Comparison of ENCODE assay signal across 1 cellular context in the genomic region with DNA sequence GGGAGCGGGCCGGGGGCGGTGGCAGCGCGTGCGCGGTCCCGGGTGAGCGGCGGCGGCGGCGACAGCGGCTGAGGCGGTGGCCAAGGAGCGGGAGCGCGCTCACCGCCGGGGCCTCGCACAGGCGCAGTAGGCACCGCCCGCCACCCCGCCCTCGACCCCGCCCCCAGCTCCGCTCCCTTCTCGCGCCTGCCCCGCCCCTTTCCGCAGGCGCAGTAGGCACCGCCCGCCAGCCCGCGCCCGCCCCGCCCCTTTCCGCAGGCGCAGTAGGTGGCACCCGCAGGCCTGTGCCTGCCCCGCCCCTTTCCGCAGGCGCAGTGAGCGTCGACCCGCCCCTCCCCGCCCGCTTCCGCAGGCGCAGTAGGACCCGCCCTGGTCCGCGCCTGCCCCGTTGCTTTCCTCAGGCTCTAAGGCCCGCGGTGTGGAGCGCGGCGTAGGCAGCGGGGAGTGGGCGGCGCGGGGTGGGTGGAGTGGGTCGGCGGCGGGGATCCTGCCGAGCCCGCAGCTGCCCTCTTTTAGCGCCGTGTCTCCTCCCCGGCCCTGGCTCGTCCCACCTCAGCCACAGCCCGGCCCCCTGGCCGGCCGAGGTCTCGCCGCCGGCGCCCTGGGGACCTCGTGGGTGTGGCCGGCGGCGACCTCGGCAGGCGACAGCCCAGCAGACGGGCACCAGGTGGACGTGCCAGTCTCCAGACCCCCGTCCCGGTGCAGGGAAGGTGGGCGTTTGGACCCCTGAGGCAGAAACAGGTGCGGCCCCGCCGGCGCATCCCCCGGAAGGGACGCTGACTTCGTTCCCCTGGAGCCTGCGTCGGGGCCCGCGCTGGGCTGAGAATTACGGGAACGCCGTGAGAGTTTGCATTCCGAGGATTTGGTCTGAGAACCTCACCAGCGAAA.
A peak's percentile ranks its signal among the peaks of the same experiment; 100 is the strongest.
TF ChIP-seq lines count a peak whose summit lies in the region.

A gene with protein sequence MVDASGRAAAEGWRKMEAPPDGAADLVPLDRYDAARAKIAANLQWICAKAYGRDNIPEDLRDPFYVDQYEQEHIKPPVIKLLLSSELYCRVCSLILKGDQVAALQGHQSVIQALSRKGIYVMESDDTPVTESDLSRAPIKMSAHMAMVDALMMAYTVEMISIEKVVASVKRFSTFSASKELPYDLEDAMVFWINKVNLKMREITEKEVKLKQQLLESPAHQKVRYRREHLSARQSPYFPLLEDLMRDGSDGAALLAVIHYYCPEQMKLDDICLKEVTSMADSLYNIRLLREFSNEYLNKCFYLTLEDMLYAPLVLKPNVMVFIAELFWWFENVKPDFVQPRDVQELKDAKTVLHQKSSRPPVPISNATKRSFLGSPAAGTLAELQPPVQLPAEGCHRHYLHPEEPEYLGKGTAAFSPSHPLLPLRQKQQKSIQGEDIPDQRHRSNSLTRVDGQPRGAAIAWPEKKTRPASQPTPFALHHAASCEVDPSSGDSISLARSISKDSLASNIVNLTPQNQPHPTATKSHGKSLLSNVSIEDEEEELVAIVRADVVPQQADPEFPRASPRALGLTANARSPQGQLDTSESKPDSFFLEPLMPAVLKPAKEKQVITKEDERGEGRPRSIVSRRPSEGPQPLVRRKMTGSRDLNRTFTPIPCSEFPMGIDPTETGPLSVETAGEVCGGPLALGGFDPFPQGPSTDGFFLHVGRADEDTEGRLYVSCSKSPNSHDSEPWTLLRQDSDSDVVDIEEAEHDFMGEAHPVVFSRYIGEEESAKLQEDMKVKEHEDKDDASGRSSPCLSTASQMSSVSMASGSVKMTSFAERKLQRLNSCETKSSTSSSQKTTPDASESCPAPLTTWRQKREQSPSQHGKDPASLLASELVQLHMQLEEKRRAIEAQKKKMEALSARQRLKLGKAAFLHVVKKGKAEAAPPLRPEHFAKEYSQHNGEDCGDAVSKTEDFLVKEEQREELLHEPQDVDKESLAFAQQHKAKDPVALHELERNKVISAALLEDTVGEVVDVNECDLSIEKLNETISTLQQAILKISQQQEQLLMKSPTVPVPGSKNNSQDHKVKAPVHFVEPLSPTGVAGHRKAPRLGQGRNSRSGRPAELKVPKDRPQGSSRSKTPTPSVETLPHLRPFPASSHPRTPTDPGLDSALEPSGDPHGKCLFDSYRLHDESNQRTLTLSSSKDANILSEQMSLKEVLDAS (N-terminal part only) (minus strand): TSS at position 101 of the 888 bp plus-strand sequence. CDS start 387 bp downstream, outside the sequence.

TF ChIP-seq in HepG2, 621 proteins besides CTCF, POLR2A, EP300 and RAD21 (continued from another document and continues in another):
- TF ChIP-seq, protein P1, sequence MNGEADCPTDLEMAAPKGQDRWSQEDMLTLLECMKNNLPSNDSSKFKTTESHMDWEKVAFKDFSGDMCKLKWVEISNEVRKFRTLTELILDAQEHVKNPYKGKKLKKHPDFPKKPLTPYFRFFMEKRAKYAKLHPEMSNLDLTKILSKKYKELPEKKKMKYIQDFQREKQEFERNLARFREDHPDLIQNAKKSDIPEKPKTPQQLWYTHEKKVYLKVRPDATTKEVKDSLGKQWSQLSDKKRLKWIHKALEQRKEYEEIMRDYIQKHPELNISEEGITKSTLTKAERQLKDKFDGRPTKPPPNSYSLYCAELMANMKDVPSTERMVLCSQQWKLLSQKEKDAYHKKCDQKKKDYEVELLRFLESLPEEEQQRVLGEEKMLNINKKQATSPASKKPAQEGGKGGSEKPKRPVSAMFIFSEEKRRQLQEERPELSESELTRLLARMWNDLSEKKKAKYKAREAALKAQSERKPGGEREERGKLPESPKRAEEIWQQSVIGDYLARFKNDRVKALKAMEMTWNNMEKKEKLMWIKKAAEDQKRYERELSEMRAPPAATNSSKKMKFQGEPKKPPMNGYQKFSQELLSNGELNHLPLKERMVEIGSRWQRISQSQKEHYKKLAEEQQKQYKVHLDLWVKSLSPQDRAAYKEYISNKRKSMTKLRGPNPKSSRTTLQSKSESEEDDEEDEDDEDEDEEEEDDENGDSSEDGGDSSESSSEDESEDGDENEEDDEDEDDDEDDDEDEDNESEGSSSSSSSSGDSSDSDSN (CRISPR knock-in tag; IDR thresholded peaks at IDR 0.05): peak; percentile 41
- TF ChIP-seq, protein P2, sequence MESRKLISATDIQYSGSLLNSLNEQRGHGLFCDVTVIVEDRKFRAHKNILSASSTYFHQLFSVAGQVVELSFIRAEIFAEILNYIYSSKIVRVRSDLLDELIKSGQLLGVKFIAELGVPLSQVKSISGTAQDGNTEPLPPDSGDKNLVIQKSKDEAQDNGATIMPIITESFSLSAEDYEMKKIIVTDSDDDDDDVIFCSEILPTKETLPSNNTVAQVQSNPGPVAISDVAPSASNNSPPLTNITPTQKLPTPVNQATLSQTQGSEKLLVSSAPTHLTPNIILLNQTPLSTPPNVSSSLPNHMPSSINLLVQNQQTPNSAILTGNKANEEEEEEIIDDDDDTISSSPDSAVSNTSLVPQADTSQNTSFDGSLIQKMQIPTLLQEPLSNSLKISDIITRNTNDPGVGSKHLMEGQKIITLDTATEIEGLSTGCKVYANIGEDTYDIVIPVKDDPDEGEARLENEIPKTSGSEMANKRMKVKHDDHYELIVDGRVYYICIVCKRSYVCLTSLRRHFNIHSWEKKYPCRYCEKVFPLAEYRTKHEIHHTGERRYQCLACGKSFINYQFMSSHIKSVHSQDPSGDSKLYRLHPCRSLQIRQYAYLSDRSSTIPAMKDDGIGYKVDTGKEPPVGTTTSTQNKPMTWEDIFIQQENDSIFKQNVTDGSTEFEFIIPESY (CRISPR knock-in tag; IDR thresholded peaks at IDR 0.05): no peak
- TF ChIP-seq PAWR (CRISPR knock-in tag; IDR thresholded peaks at IDR 0.05; ENCODE audit: borderline replicate concordance) (no peak), ASH2L (IDR thresholded peaks at IDR 0.05; ENCODE audit: insufficient read length, low read depth, low read length) (peak; percentile 69), HES4 (CRISPR knock-in tag; IDR thresholded peaks at IDR 0.05; ENCODE audit: borderline replicate concordance) (0 out of 2 replicates have a peak, but pooled peaks have one; percentile 33), ZNF136 (CRISPR knock-in tag; IDR thresholded peaks at IDR 0.05; ENCODE audit: low read depth) (no peak), ATRX (CRISPR knock-in tag; IDR thresholded peaks at IDR 0.05; ENCODE audit: borderline replicate concordance) (no peak), ZNF143 (CRISPR knock-in tag; IDR thresholded peaks at IDR 0.05) (no peak), MEIS2 (CRISPR knock-in tag; IDR thresholded peaks at IDR 0.05) (peak; percentile 33; the same call in 1 of the 2 replicates), GTF3A (CRISPR knock-in tag; conservative IDR thresholded peaks at IDR 0.05) (no peak), PHF5A (CRISPR knock-in tag; IDR thresholded peaks at IDR 0.05; ENCODE audit: low read depth, unreplicated experiment) (no peak), YEATS2 (CRISPR knock-in tag; IDR thresholded peaks at IDR 0.05; ENCODE audit: borderline replicate concordance) (no peak), ZSCAN21 (CRISPR knock-in tag; IDR thresholded peaks at IDR 0.05; ENCODE audit: borderline replicate concordance) (peak; percentile 53; the same call in 1 of the 2 replicates), ATF7-NPFF (CRISPR knock-in tag; IDR thresholded peaks at IDR 0.05; ENCODE audit: low read depth) (0 out of 2 replicates have a peak, but pooled peaks have one; percentile 22), ZSCAN25 (CRISPR knock-in tag; IDR thresholded peaks at IDR 0.05) (peak; percentile 27; the same call in 1 of the 2 replicates), ELF3 (CRISPR knock-in tag; IDR thresholded peaks at IDR 0.05) (no peak), HDAC1 (CRISPR knock-in tag; IDR thresholded peaks at IDR 0.05) (peak; percentile 65; the same call in 1 of the 2 replicates), MXI1 (IDR thresholded peaks at IDR 0.05; ENCODE audit: borderline replicate concordance, low read depth, low read length) (peak; percentile 14; the same call in 2 of the 3 replicates)
- TF ChIP-seq, protein P3, sequence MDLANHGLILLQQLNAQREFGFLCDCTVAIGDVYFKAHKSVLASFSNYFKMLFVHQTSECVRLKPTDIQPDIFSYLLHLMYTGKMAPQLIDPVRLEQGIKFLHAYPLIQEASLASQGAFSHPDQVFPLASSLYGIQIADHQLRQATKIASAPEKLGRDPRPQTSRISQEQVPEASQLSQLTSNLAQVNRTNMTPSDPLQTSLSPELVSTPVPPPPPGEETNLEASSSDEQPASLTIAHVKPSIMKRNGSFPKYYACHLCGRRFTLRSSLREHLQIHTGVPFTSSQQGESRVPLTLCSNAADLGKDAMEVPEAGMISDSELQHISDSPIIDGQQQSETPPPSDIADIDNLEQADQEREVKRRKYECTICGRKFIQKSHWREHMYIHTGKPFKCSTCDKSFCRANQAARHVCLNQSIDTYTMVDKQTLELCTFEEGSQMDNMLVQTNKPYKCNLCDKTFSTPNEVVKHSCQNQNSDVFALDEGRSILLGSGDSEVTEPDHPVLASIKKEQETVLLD (CRISPR knock-in tag; IDR thresholded peaks at IDR 0.05; ENCODE audit: low read depth): peak; percentile 13; the same call in 1 of the 2 replicates
- TF ChIP-seq, protein P4, sequence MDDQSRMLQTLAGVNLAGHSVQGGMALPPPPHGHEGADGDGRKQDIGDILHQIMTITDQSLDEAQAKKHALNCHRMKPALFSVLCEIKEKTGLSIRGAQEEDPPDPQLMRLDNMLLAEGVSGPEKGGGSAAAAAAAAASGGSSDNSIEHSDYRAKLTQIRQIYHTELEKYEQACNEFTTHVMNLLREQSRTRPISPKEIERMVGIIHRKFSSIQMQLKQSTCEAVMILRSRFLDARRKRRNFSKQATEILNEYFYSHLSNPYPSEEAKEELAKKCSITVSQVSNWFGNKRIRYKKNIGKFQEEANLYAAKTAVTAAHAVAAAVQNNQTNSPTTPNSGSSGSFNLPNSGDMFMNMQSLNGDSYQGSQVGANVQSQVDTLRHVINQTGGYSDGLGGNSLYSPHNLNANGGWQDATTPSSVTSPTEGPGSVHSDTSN (CRISPR knock-in tag; IDR thresholded peaks at IDR 0.05; ENCODE audit: borderline replicate concordance): no peak
- TF ChIP-seq, protein P5, sequence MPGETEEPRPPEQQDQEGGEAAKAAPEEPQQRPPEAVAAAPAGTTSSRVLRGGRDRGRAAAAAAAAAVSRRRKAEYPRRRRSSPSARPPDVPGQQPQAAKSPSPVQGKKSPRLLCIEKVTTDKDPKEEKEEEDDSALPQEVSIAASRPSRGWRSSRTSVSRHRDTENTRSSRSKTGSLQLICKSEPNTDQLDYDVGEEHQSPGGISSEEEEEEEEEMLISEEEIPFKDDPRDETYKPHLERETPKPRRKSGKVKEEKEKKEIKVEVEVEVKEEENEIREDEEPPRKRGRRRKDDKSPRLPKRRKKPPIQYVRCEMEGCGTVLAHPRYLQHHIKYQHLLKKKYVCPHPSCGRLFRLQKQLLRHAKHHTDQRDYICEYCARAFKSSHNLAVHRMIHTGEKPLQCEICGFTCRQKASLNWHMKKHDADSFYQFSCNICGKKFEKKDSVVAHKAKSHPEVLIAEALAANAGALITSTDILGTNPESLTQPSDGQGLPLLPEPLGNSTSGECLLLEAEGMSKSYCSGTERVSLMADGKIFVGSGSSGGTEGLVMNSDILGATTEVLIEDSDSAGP (CRISPR knock-in tag; IDR thresholded peaks at IDR 0.05; ENCODE audit: borderline replicate concordance): peak; percentile 16; the same call in 1 of the 2 replicates
- TF ChIP-seq, protein P6, sequence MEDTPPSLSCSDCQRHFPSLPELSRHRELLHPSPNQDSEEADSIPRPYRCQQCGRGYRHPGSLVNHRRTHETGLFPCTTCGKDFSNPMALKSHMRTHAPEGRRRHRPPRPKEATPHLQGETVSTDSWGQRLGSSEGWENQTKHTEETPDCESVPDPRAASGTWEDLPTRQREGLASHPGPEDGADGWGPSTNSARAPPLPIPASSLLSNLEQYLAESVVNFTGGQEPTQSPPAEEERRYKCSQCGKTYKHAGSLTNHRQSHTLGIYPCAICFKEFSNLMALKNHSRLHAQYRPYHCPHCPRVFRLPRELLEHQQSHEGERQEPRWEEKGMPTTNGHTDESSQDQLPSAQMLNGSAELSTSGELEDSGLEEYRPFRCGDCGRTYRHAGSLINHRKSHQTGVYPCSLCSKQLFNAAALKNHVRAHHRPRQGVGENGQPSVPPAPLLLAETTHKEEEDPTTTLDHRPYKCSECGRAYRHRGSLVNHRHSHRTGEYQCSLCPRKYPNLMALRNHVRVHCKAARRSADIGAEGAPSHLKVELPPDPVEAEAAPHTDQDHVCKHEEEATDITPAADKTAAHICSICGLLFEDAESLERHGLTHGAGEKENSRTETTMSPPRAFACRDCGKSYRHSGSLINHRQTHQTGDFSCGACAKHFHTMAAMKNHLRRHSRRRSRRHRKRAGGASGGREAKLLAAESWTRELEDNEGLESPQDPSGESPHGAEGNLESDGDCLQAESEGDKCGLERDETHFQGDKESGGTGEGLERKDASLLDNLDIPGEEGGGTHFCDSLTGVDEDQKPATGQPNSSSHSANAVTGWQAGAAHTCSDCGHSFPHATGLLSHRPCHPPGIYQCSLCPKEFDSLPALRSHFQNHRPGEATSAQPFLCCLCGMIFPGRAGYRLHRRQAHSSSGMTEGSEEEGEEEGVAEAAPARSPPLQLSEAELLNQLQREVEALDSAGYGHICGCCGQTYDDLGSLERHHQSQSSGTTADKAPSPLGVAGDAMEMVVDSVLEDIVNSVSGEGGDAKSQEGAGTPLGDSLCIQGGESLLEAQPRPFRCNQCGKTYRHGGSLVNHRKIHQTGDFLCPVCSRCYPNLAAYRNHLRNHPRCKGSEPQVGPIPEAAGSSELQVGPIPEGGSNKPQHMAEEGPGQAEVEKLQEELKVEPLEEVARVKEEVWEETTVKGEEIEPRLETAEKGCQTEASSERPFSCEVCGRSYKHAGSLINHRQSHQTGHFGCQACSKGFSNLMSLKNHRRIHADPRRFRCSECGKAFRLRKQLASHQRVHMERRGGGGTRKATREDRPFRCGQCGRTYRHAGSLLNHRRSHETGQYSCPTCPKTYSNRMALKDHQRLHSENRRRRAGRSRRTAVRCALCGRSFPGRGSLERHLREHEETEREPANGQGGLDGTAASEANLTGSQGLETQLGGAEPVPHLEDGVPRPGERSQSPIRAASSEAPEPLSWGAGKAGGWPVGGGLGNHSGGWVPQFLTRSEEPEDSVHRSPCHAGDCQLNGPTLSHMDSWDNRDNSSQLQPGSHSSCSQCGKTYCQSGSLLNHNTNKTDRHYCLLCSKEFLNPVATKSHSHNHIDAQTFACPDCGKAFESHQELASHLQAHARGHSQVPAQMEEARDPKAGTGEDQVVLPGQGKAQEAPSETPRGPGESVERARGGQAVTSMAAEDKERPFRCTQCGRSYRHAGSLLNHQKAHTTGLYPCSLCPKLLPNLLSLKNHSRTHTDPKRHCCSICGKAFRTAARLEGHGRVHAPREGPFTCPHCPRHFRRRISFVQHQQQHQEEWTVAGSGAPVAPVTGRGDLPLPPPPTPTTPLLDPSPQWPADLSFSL (CRISPR knock-in tag; IDR thresholded peaks at IDR 0.05): no peak
- TF ChIP-seq, protein P7, sequence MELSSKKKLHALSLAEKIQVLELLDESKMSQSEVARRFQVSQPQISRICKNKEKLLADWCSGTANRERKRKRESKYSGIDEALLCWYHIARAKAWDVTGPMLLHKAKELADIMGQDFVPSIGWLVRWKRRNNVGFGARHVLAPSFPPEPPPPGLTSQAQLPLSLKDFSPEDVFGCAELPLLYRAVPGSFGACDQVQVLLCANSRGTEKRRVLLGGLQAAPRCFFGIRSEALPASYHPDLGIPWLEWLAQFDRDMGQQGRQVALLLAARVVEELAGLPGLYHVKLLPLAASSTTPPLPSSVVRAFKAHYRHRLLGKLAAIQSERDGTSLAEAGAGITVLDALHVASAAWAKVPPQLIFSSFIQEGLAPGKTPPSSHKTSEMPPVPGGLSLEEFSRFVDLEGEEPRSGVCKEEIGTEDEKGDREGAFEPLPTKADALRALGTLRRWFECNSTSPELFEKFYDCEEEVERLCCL (CRISPR knock-in tag; IDR thresholded peaks at IDR 0.05; ENCODE audit: borderline replicate concordance): no peak
- TF ChIP-seq, protein P8, sequence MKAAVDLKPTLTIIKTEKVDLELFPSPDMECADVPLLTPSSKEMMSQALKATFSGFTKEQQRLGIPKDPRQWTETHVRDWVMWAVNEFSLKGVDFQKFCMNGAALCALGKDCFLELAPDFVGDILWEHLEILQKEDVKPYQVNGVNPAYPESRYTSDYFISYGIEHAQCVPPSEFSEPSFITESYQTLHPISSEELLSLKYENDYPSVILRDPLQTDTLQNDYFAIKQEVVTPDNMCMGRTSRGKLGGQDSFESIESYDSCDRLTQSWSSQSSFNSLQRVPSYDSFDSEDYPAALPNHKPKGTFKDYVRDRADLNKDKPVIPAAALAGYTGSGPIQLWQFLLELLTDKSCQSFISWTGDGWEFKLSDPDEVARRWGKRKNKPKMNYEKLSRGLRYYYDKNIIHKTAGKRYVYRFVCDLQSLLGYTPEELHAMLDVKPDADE (CRISPR knock-in tag; IDR thresholded peaks at IDR 0.05): peak; percentile 56; the same call in 1 of the 2 replicates
